ENCODE assay signal across 8 cellular contexts in the genomic region with DNA sequence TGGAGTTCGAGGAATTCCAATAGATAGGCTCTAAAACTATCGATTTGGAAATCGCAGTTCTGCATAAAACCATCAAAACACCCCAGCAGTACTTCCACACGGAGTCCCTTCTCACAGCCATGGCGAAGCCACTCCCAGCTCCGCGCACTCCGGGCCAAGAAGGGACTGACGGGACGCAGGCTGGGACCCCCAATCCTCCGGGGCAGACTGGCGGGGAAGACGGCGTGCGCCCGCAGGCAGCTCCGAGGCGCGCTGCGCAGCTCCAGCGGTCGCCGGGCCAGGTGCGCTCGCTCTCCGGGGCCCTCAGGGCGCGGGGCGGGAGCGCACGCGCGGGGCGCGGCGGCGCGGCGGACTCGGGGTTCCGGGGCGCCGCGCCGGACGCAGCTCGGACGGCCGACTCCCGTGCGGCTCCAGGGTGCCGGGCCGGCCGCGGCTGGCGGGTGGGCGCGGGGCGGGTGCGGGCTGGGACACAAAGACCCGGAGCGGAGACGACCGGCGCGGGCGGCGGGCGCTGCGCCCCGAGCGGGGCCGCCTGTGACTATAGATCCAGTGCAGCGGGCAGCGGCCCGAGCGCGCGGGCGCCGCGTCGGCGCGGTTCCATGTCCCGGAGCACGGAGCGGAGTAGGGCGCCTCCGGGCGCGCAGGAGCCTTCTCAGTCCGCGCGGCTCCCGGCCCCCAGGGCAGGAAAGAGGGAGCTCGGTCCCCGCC. TPM values are rescaled to one million over a fixed set of nuclear protein-coding genes. Genes with fewer than 3 reads are reported as not detected.
A peak's percentile ranks its signal among the peaks of the same experiment; 100 is the strongest.
DNase-seq lines count a peak whose midpoint lies in the region; ATAC-seq, FAIRE-seq and TF ChIP-seq lines count a peak whose summit lies in the region.

No MANE protein-coding gene starts in this region.

- H3K9me3 ChIP-seq in Peyer's patch (no peaks in the 10 kb centered on the region), keratinocyte (ENCODE audit: control insufficient read depth, low read depth, low read length) (no peaks in the 10 kb centered on the region)

- DNase-seq in activated CD8-positive, alpha-beta memory T cell treated with anti-CD3 and anti-CD28 coated beads, Interleukin-2, amount 10 ng/mL, durations not matched to agents 7 days and 5 days: no peak
- no peak for DNase-seq in activated CD8-positive, alpha-beta memory T cell treated with anti-CD3 and anti-CD28 coated beads for 24 hours
- peak in 1 of 3 donors; percentile 70 for DNase-seq in Peyer's patch
- peak; percentile 5 to 25 for DNase-seq in T47D (ENCODE audit: low read depth in 1 of 2, low spot score in 1 of 2)
- DNase-seq in keratinocyte (ENCODE audit: low read depth, low spot score): no peak
- DNase-seq in OCI-M1 (lab: John Stamatoyannopoulos, UW): no peak

- H3K4me2 ChIP-seq in keratinocyte (ENCODE audit: control insufficient read depth, extremely low read depth, insufficient read depth, low read depth, low read length): no peak overlapping the region

- H3K4me1 ChIP-seq in Peyer's patch: peaks cover 0 to 13% (median 10%) of the 10 kb centered on the region in 4 donors
- peaks cover 30% of the 10 kb centered on the region for H3K4me1 ChIP-seq in keratinocyte (ENCODE audit: control insufficient read depth, extremely low read depth, insufficient read depth, low read length)

- H3K9me3 Mint-ChIP-seq in activated CD8-positive, alpha-beta memory T cell treated with anti-CD3 and anti-CD28 coated beads, Interleukin-2, amount 10 ng/mL, durations not matched to agents 7 days and 5 days (ENCODE audit: low read depth): no peaks in the 10 kb centered on the region
- no peaks in the 10 kb centered on the region for H3K9me3 Mint-ChIP-seq in stimulated activated memory B cell treated with anti-CD40 and anti-IgM and Interleukin-4, amounts not matched to agents 10 μg/mL and 1 μg/mL and 100 μg/mL, for 72 hours

- peak; percentile 1 for ATAC-seq in activated CD8-positive, alpha-beta memory T cell treated with anti-CD3 and anti-CD28 coated beads, Interleukin-2, amount 10 ng/mL, durations not matched to agents 7 days and 5 days
- peak; percentile 27 for ATAC-seq in HG02798 (IDR thresholded peaks at IDR 0.05; ENCODE audit: poor library complexity, unreplicated experiment)
- ATAC-seq in stimulated activated memory B cell treated with anti-CD40 and anti-IgM and Interleukin-4, amounts not matched to agents 10 μg/mL and 1 μg/mL and 100 μg/mL, for 72 hours: no peak

- FAIRE-seq in keratinocyte (lab: Jason Lieb, UNC): no peak

- H3K9me1 ChIP-seq in keratinocyte (ENCODE audit: control insufficient read depth, extremely low read depth, insufficient read depth, low read length): no peaks in the 10 kb centered on the region

- dilution Hi-C loops in keratinocyte (cut with MboI; ENCODE audit: extremely low pct_ligation_motif_present, low sequenced_read_pairs): no loop called here

- H3K27me3 ChIP-seq in Peyer's patch: no peaks in the 10 kb centered on the region
- no peaks in the 10 kb centered on the region for H3K27me3 ChIP-seq in keratinocyte (ENCODE audit: control insufficient read depth, extremely low read depth, insufficient read depth, low read length)

- in situ Hi-C loops in T47D (cut with HindIII; ENCODE audit: low pct_unique_long_range_greater_than_20kb, low sequenced_read_pairs): no loop called here

- H3K27me3 Mint-ChIP-seq in activated CD8-positive, alpha-beta memory T cell treated with anti-CD3 and anti-CD28 coated beads, Interleukin-2, amount 10 ng/mL, durations not matched to agents 7 days and 5 days: peaks cover 43% of the 10 kb centered on the region
- H3K27me3 Mint-ChIP-seq in stimulated activated memory B cell treated with anti-CD40 and anti-IgM and Interleukin-4, amounts not matched to agents 10 μg/mL and 1 μg/mL and 100 μg/mL, for 72 hours: peaks cover 32% of the 10 kb centered on the region

- peak overlapping the region; percentile 93 for H3K9ac ChIP-seq in keratinocyte (ENCODE audit: control insufficient read depth, extremely low read depth, insufficient read depth, low read length)

- peak overlapping the region; percentile 64 to 89 (median 74) for H3K27ac ChIP-seq in Peyer's patch
- peak overlapping the region; percentile 84 for H3K27ac ChIP-seq in keratinocyte (ENCODE audit: control insufficient read depth, insufficient read depth, low read length)

- H3K36me3 ChIP-seq in Peyer's patch (no peaks in the 10 kb centered on the region), keratinocyte (ENCODE audit: control insufficient read depth in 2 of 2, extremely low read depth in 1 of 2, insufficient read depth in 2 of 2, low read length in 2 of 2) (peaks cover 0 to 6% of the 10 kb centered on the region in 2 experiments)

- H3K79me2 ChIP-seq in keratinocyte (ENCODE audit: control insufficient read depth, insufficient read depth, low read length): peaks cover 52% of the 10 kb centered on the region

- TF ChIP-seq CTCF in Peyer's patch (IDR thresholded peaks at IDR 0.05) (no peak), keratinocyte (optimal IDR thresholded peaks at IDR 0.05 in 1 of 3, IDR thresholded peaks at IDR 0.05 in 1 of 3, conservative IDR thresholded peaks at IDR 0.05 in 1 of 3; ENCODE audit: extremely low read depth in 1 of 3, insufficient read depth in 2 of 3, low read length in 3 of 3) (no peak)

- no peak for TF ChIP-seq POLR2A in Peyer's patch (IDR thresholded peaks at IDR 0.05)

- H4K20me1 ChIP-seq in keratinocyte (ENCODE audit: control insufficient read depth, extremely low read depth, insufficient read depth, low read length): peaks cover 9% of the 10 kb centered on the region

- H2AFZ ChIP-seq in keratinocyte (ENCODE audit: control insufficient read depth, low read length): no peak overlapping the region

- no peaks in the 10 kb centered on the region for H3K36me3 Mint-ChIP-seq in activated CD8-positive, alpha-beta memory T cell treated with anti-CD3 and anti-CD28 coated beads, Interleukin-2, amount 10 ng/mL, durations not matched to agents 7 days and 5 days
- no peaks in the 10 kb centered on the region for H3K36me3 Mint-ChIP-seq in stimulated activated memory B cell treated with anti-CD40 and anti-IgM and Interleukin-4, amounts not matched to agents 10 μg/mL and 1 μg/mL and 100 μg/mL, for 72 hours

- H3K27ac Mint-ChIP-seq in activated CD8-positive, alpha-beta memory T cell treated with anti-CD3 and anti-CD28 coated beads, Interleukin-2, amount 10 ng/mL, durations not matched to agents 7 days and 5 days: no peak overlapping the region
- no peak overlapping the region for H3K27ac Mint-ChIP-seq in stimulated activated memory B cell treated with anti-CD40 and anti-IgM and Interleukin-4, amounts not matched to agents 10 μg/mL and 1 μg/mL and 100 μg/mL, for 72 hours

- peak overlapping the region; percentile 60 for H3K4me3 Mint-ChIP-seq in activated CD8-positive, alpha-beta memory T cell treated with anti-CD3 and anti-CD28 coated beads, Interleukin-2, amount 10 ng/mL, durations not matched to agents 7 days and 5 days
- peak overlapping the region; percentile 81 for H3K4me3 Mint-ChIP-seq in stimulated activated memory B cell treated with anti-CD40 and anti-IgM and Interleukin-4, amounts not matched to agents 10 μg/mL and 1 μg/mL and 100 μg/mL, for 72 hours

- H3K4me3 ChIP-seq in Peyer's patch (peak overlapping the region; percentile 49 to 88 (median 72)), keratinocyte (ENCODE audit: control insufficient read depth in 2 of 3, extremely low read depth in 1 of 3, insufficient read depth in 2 of 3, low read depth in 1 of 3, low read length in 3 of 3) (peak overlapping the region; percentile 86 to 95 (median 93))

- CTCF ChIA-PET in activated CD8-positive, alpha-beta memory T cell treated with anti-CD3 and anti-CD28 coated beads, Interleukin-2, amount 10 ng/mL, durations not matched to agents 7 days and 5 days (lab: Charles Lee): interaction anchor here (0.6 to 3.4 kb wide), 12 partner anchors 11 to 1396 kb away, joined by 3 to 36 read pairs (median 4); a partner anchor contains a TSS

- H3K4me1 Mint-ChIP-seq in activated CD8-positive, alpha-beta memory T cell treated with anti-CD3 and anti-CD28 coated beads, Interleukin-2, amount 10 ng/mL, durations not matched to agents 7 days and 5 days: peaks cover 14% of the 10 kb centered on the region
- peaks cover 21% of the 10 kb centered on the region for H3K4me1 Mint-ChIP-seq in stimulated activated memory B cell treated with anti-CD40 and anti-IgM and Interleukin-4, amounts not matched to agents 10 μg/mL and 1 μg/mL and 100 μg/mL, for 72 hours

RNA-seq across cellular contexts. Expression of a gene that starts 0.5 kb away (rescaled TPM):
- under 1 TPM in 1 of 2 experiments, not detected in 1; 0.14 TPM for total RNA-seq in activated CD8-positive, alpha-beta memory T cell treated with anti-CD3 and anti-CD28 coated beads, Interleukin-2, amount 10 ng/mL, durations not matched to agents 7 days and 5 days
- total RNA-seq in Peyer's patch: 10 to 100 TPM in 3 of 4 donors, 1 to 10 TPM in 1; 5.8 to 38.9 (median 30.2) TPM
- polyA plus RNA-seq in keratinocyte: 29.4 to 68.0 TPM (median 38.9 TPM) in 3 replicates
- polyA plus RNA-seq in keratinocyte (2011; ENCODE audit: low read depth): 15.9 TPM
- polyA plus RNA-seq in keratinocyte (2011; cell fraction: cytosol; rRNA removed): 29.4 and 32.8 TPM in 2 replicates
- 74.1 and 79.8 TPM in 2 replicates for polyA plus RNA-seq in keratinocyte (2011; cell fraction: nucleus; rRNA removed)
- 23.1 and 66.7 TPM in 2 replicates for polyA plus RNA-seq in keratinocyte (2012; ENCODE audit: low replicate concordance)
- polyA minus RNA-seq in keratinocyte: 49.3 to 103 TPM (median 57.1 TPM) in 3 replicates
- polyA minus RNA-seq in keratinocyte (2011; cell fraction: cytosol; rRNA and poly(A)+ RNA removed): 43.4 TPM
- polyA minus RNA-seq in keratinocyte (2011; cell fraction: nucleus; rRNA and poly(A)+ RNA removed): 64.7 and 91.4 TPM in 2 replicates

RNA-seq across cellular contexts. Expression of a gene that starts 32.9 kb away (rescaled TPM):
- total RNA-seq in activated CD8-positive, alpha-beta memory T cell treated with anti-CD3 and anti-CD28 coated beads, Interleukin-2, amount 10 ng/mL, durations not matched to agents 7 days and 5 days: 100 to 1,000 TPM; 111 to 138 TPM
- total RNA-seq in Peyer's patch: 100 to 1,000 TPM in 3 of 4 donors, 10 to 100 TPM in 1; 95.4 to 233 (median 126) TPM
- 33.0 to 96.8 TPM (median 75.8 TPM) in 3 replicates for polyA plus RNA-seq in keratinocyte
- polyA plus RNA-seq in keratinocyte (2011; ENCODE audit: low read depth): 302 TPM
- polyA plus RNA-seq in keratinocyte (2011; cell fraction: cytosol; rRNA removed): 14.5 and 18.8 TPM in 2 replicates
- 213 and 302 TPM in 2 replicates for polyA plus RNA-seq in keratinocyte (2011; cell fraction: nucleus; rRNA removed)
- 38.4 and 51.4 TPM in 2 replicates for polyA plus RNA-seq in keratinocyte (2012; ENCODE audit: low replicate concordance)
- polyA minus RNA-seq in keratinocyte: 1.2 to 14.4 TPM (median 6.1 TPM) in 3 replicates
- polyA minus RNA-seq in keratinocyte (2011; cell fraction: cytosol; rRNA and poly(A)+ RNA removed): 10.4 TPM
- polyA minus RNA-seq in keratinocyte (2011; cell fraction: nucleus; rRNA and poly(A)+ RNA removed): 30.1 and 37.9 TPM in 2 replicates

Comparison
In these comparisons a context has a peak if more than half of its experiments do, and no peak if none do; other contexts are left out.
1. DNase-seq: peak in T47D (2 of 2); none in activated CD8-positive, alpha-beta memory T cell treated with anti-CD3 and anti-CD28 coated beads, Interleukin-2, amount 10 ng/mL, durations not matched to agents 7 days and 5 days (single experiment), activated CD8-positive, alpha-beta memory T cell treated with anti-CD3 and anti-CD28 coated beads for 24 hours (single experiment), keratinocyte (single experiment) and OCI-M1 (single experiment).
2. RNA of a gene that starts 0.5 kb away (total RNA-seq): 5.8 to 38.9 TPM in Peyer's patch; 0.14 TPM in activated CD8-positive, alpha-beta memory T cell treated with anti-CD3 and anti-CD28 coated beads, Interleukin-2, amount 10 ng/mL, durations not matched to agents 7 days and 5 days; every median in the first group is over 4 times any median in the second.